Comparison of ENCODE assay signal across 14 cellular contexts in genomic region chr13:112850273-112850672, GRCh38.
DNase-seq lines count a peak whose midpoint lies in the region; TF ChIP-seq lines count a peak whose summit lies in the region.
"Had no signal": no experiment of that assay in that cellular context is flagged by ENCODE, and none has a peak within 500 bp of the region (broad histone marks: within the 10 kb centered on the region; RNA-seq: fewer than 3 reads in every experiment).

No MANE protein-coding gene starts in this region.

- H2AFZ ChIP-seq in neural progenitor cell (replicated peaks), result no peak overlapping the region

- H3K9me3 ChIP-seq in endodermal cell (ENCODE audit: control insufficient read depth, low read length) (peaks cover 8% of the 10 kb centered on the region), neural progenitor cell (ENCODE audit: low read depth) (no peaks in the 10 kb centered on the region)

- H3K27ac Mint-ChIP-seq in endodermal cell (no peak overlapping the region), nephron progenitor cell (peak overlapping the region; percentile 55), type B pancreatic cell (peak overlapping the region; percentile 23), neural progenitor cell (no peak overlapping the region)

- DNase-seq in NCI-H69 (lab: John Stamatoyannopoulos, UW) (peak; percentile 26), endodermal cell (peak; percentile 36), nephron progenitor cell (no peak), type B pancreatic cell (ENCODE audit: extremely low spot score, unreplicated experiment) (no peak), DMS 273 treated with DMSO at 0.1 percent for 48 hours (lab: John Stamatoyannopoulos, UW) (no peak), neural progenitor cell (ENCODE audit: low spot score) (no peak), SIG-M5 (lab: John Stamatoyannopoulos, UW) (no peak)
- DNase-seq: Caco-2; CD4-positive, alpha-beta memory T cell; GOT3; HCEC 1CT; NCI-H1694 treated with DMSO at 0.1 percent for 48 hours; NCI-H524 treated with DMSO at 0.1 percent for 48 hours had no signal

- H3K36me3 Mint-ChIP-seq in endodermal cell (ENCODE audit: low read depth) (peaks cover 88% of the 10 kb centered on the region), nephron progenitor cell (ENCODE audit: low read depth) (peaks cover 88% of the 10 kb centered on the region), type B pancreatic cell (peaks cover 36% of the 10 kb centered on the region), neural progenitor cell (peaks cover 45% of the 10 kb centered on the region)

- H3K9me3 Mint-ChIP-seq in endodermal cell (no peaks in the 10 kb centered on the region), nephron progenitor cell (peaks cover 10% of the 10 kb centered on the region), type B pancreatic cell (no peaks in the 10 kb centered on the region), neural progenitor cell (peaks cover 10% of the 10 kb centered on the region)
- H3K9me3 Mint-ChIP-seq: CD4-positive, alpha-beta memory T cell had no signal

- H3K4me1 Mint-ChIP-seq in endodermal cell (no peaks in the 10 kb centered on the region), nephron progenitor cell (peaks cover 17% of the 10 kb centered on the region), type B pancreatic cell (ENCODE audit: unreplicated experiment) (peaks cover 22% of the 10 kb centered on the region), neural progenitor cell (peaks cover 19% of the 10 kb centered on the region)

- no peak overlapping the region for H3K4me3 ChIP-seq in endodermal cell (ENCODE audit: low read length)
- H3K4me3 ChIP-seq in neural progenitor cell, result no peak overlapping the region
- H3K4me3 ChIP-seq: SJCRH30 had no signal

- no peaks in the 10 kb centered on the region for H3K79me2 ChIP-seq in neural progenitor cell (ENCODE audit: low read depth)

- H3K9ac ChIP-seq in endodermal cell (ENCODE audit: extremely low read depth, low read length, poor library complexity, severe bottlenecking), result no peak overlapping the region
- H3K9ac ChIP-seq in neural progenitor cell, result no peak overlapping the region

- H3K27me3 ChIP-seq in endodermal cell (ENCODE audit: control insufficient read depth, insufficient read depth, low read length, poor library complexity, severe bottlenecking) (no peaks in the 10 kb centered on the region), neural progenitor cell (no peaks in the 10 kb centered on the region)
- H3K27me3 ChIP-seq: SJCRH30 had no signal

- H3F3A ChIP-seq in neural progenitor cell (ENCODE audit: low read depth), result peaks cover 8% of the 10 kb centered on the region

- H3K27ac ChIP-seq in endodermal cell (ENCODE audit: low read depth, low read length) (peak overlapping the region; percentile 70), neural progenitor cell (no peak overlapping the region)
- H3K27ac ChIP-seq: SJCRH30 had no signal

- peaks cover 94% of the 10 kb centered on the region for H3K36me3 ChIP-seq in endodermal cell (ENCODE audit: control insufficient read depth, insufficient read depth, low read length)
- no peaks in the 10 kb centered on the region for H3K36me3 ChIP-seq in neural progenitor cell

- H4K20me1 ChIP-seq in neural progenitor cell (ENCODE audit: low read depth), result peaks cover 22% of the 10 kb centered on the region

- H3K27me3 Mint-ChIP-seq in endodermal cell (ENCODE audit: insufficient read depth) (no peaks in the 10 kb centered on the region), nephron progenitor cell (ENCODE audit: low read depth, poor library complexity) (peaks cover 5% of the 10 kb centered on the region), type B pancreatic cell (no peaks in the 10 kb centered on the region), neural progenitor cell (ENCODE audit: insufficient read depth, low read depth) (no peaks in the 10 kb centered on the region)
- H3K27me3 Mint-ChIP-seq: CD4-positive, alpha-beta memory T cell had no signal

- TF ChIP-seq CTCF in endodermal cell (conservative IDR thresholded peaks at IDR 0.05) (no peak), nephron progenitor cell (IDR thresholded peaks at IDR 0.05) (no peak), type B pancreatic cell (conservative IDR thresholded peaks at IDR 0.05) (no peak), neural progenitor cell (IDR thresholded peaks at IDR 0.05) (no peak)

- H3K4me2 ChIP-seq in neural progenitor cell, result no peak overlapping the region

- 94 to 100% methylated on average over 1 to 6 of the region's 6 CpGs for WGBS in endodermal cell (ENCODE audit: insufficient coverage in 1 of 2, insufficient read length in 1 of 2), 2 experiments

- H3K4me1 ChIP-seq in endodermal cell (ENCODE audit: control insufficient read depth, insufficient read depth, low read length) (no peaks in the 10 kb centered on the region), neural progenitor cell (peaks cover 14% of the 10 kb centered on the region)
- H3K4me1 ChIP-seq: Caco-2 had no signal

- H3K4me3 Mint-ChIP-seq in endodermal cell, result no peak overlapping the region
- no peak overlapping the region for H3K4me3 Mint-ChIP-seq in nephron progenitor cell
- H3K4me3 Mint-ChIP-seq in type B pancreatic cell, result no peak overlapping the region
- no peak overlapping the region for H3K4me3 Mint-ChIP-seq in neural progenitor cell
- H3K4me3 Mint-ChIP-seq: CD4-positive, alpha-beta memory T cell had no signal

Comparison
In these comparisons a context has a peak if more than half of its experiments do, and no peak if none do; other contexts are left out.
1. DNase-seq: peak in NCI-H69 (single experiment) and endodermal cell (single experiment); none in nephron progenitor cell (single experiment), type B pancreatic cell (single experiment), DMS 273 treated with DMSO at 0.1 percent for 48 hours (single experiment), neural progenitor cell (single experiment) and SIG-M5 (single experiment).
2. H3K27ac Mint-ChIP-seq: peak in nephron progenitor cell (single experiment) and type B pancreatic cell (single experiment); none in endodermal cell (single experiment) and neural progenitor cell (single experiment).